Comparison of ENCODE assay signal across 8 cellular contexts in the genomic region with DNA sequence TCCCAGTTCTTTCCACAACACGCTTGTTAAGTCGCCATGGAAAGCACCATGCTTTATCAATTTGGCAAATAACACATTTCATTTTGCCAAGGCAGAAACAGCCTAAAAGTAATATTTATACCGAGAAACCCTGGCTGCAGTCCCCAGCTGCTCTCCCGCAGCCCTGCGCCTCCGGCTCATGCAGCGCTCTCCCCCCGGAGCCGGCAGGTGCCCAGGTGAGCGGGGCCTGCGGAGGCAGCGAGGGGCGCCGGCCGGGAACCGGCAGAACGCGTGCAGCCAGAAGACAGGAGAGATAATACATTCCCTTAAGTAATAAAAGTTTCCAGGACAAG. TPM values are rescaled to one million over a fixed set of nuclear protein-coding genes. Genes with fewer than 3 reads are reported as not detected.
DNase-seq lines count a peak whose midpoint lies in the region; ATAC-seq and TF ChIP-seq lines count a peak whose summit lies in the region.

No MANE protein-coding gene starts in this region.

- no peaks in the 10 kb centered on the region for H3K9me3 Mint-ChIP-seq in mesothelial cell of epicardium

- intact Hi-C loops in colonic mucosa (cut with DNase I), result loop anchor here (10.0 kb wide), 2 partner anchors 99 to 349 kb away; no protein-coding TSS in a partner anchor

- H3K4me1 ChIP-seq in colonic mucosa, result peaks cover 8% of the 10 kb centered on the region

- peak overlapping the region; percentile 96 for H3K27ac ChIP-seq in colonic mucosa

- peak overlapping the region; percentile 88 for H3K27ac Mint-ChIP-seq in mesothelial cell of epicardium

- H3K4me3 Mint-ChIP-seq in mesothelial cell of epicardium, result peak overlapping the region; percentile 70

- no peaks in the 10 kb centered on the region for H3K36me3 ChIP-seq in colonic mucosa

- DNase-seq in DMS79 treated with DMSO at 0.1 percent for 48 hours (lab: John Stamatoyannopoulos, UW), result peak; percentile 86
- DNase-seq in DMS79 (lab: John Stamatoyannopoulos, UW), result no peak
- peak; percentile 54 for DNase-seq in RPMI8226
- no peak for DNase-seq in colonic mucosa
- peak in 1 of 2 experiments; percentile 43 for DNase-seq in mesothelial cell of epicardium (ENCODE audit: low spot score in 2 of 2, unreplicated experiment in 2 of 2)
- no peak for DNase-seq in AG08395 (ENCODE audit: low spot score)

- H3K4me1 Mint-ChIP-seq in mesothelial cell of epicardium, result peaks cover 49% of the 10 kb centered on the region

- ATAC-seq in HG02678 (IDR thresholded peaks at IDR 0.05; ENCODE audit: unreplicated experiment), result peak; percentile 14
- ATAC-seq in activated CD4-positive, CD25-positive, alpha-beta regulatory T cell treated with anti-CD3 and anti-CD28 coated beads, Interleukin-2, amount 50 U/mL, for 24 hours, result no peak

- H3K4me3 ChIP-seq in colonic mucosa, result peak overlapping the region; percentile 96

- no peak for TF ChIP-seq CTCF in colonic mucosa (IDR thresholded peaks at IDR 0.05)
- no peak for TF ChIP-seq CTCF in mesothelial cell of epicardium (IDR thresholded peaks at IDR 0.05; ENCODE audit: unreplicated experiment)

- peak overlapping the region; percentile 73 to 79 for H3K9ac ChIP-seq in colonic mucosa (ENCODE audit: low read depth in 2 of 2, low read length in 2 of 2)

- no peaks in the 10 kb centered on the region for H3K27me3 ChIP-seq in colonic mucosa

- no peaks in the 10 kb centered on the region for H3K27me3 Mint-ChIP-seq in mesothelial cell of epicardium (ENCODE audit: low read depth)

- no peaks in the 10 kb centered on the region for H3K9me3 ChIP-seq in colonic mucosa

- no peaks in the 10 kb centered on the region for H3K36me3 Mint-ChIP-seq in mesothelial cell of epicardium

RNA-seq across cellular contexts. Expression of gene ARHGEF12, which starts 0.7 kb away (rescaled TPM):
- total RNA-seq in colonic mucosa (100 to 1,000 TPM in 1 of 2 donors, 10 to 100 TPM in 1; 66.7 to 103 TPM), mesothelial cell of epicardium (83.0 to 86.0 TPM (median 85.2 TPM) in 3 replicates)

RNA-seq across cellular contexts. Expression of gene TLCD5, which starts 10.5 kb away (rescaled TPM):
- total RNA-seq in colonic mucosa (1 to 10 TPM in 1 of 2 donors, under 1 TPM in 1; 0.62 to 1.3 TPM), mesothelial cell of epicardium (15.3 to 15.7 TPM (median 15.6 TPM) in 3 replicates)

Comparison
In these comparisons a context has a peak if more than half of its experiments do, and no peak if none do; other contexts are left out.
1. DNase-seq: peak in DMS79 treated with DMSO at 0.1 percent for 48 hours (single experiment) and RPMI8226 (single experiment); none in DMS79 (single experiment), colonic mucosa (single experiment) and AG08395 (single experiment).